In genomic region chr15:78149068-78149804, GRCh38 we compare ENCODE assay signal across 1 cellular context.
TF ChIP-seq lines count a peak whose summit lies in the region.

Gene IDH3A (plus strand): TSS chr15:78149362. CDS start chr15:78149404, 42 bp downstream.

TF ChIP-seq in HEK293, 187 proteins besides CTCF, POLR2A, EP300 and RAD21 (continued from another document):
- TF ChIP-seq ZNF10 (tag by site-specific recombination; IDR thresholded peaks at IDR 0.05) = no peak
- peak; percentile 56; the same call in 1 of the 2 replicates for TF ChIP-seq KLF8 (tag by site-specific recombination; IDR thresholded peaks at IDR 0.05)
- peak; percentile 89 for TF ChIP-seq KLF9 (tag by site-specific recombination; IDR thresholded peaks at IDR 0.05; ENCODE audit: low read depth)
- TF ChIP-seq ZNF350 (tag by site-specific recombination; IDR thresholded peaks at IDR 0.05) = no peak
- TF ChIP-seq ZNF785 (tag by site-specific recombination; IDR thresholded peaks at IDR 0.05) = 0 out of 2 replicates have a peak, but pooled peaks have one; percentile 36
- peak; percentile 42; the same call in 1 of the 2 replicates for TF ChIP-seq ZNF518A (tag by site-specific recombination; conservative IDR thresholded peaks at IDR 0.05; ENCODE audit: low read depth)
- TF ChIP-seq ZNF184 (tag by site-specific recombination; IDR thresholded peaks at IDR 0.05) = peak; percentile 32; the same call in 1 of the 2 replicates
- TF ChIP-seq ZNF404 (tag by site-specific recombination; IDR thresholded peaks at IDR 0.05) = no peak
- TF ChIP-seq ZNF660 (tag by site-specific recombination; IDR thresholded peaks at IDR 0.05) = peak; percentile 44; the same call in 1 of the 2 replicates
- TF ChIP-seq ZXDB (tag by site-specific recombination; IDR thresholded peaks at IDR 0.05) = no peak; the same call in none of the 2 replicates
- peak; percentile 78 for TF ChIP-seq ZNF366 (tag by site-specific recombination; conservative IDR thresholded peaks at IDR 0.05)
- peak; percentile 98 for TF ChIP-seq ZFHX2 (tag by site-specific recombination; conservative IDR thresholded peaks at IDR 0.05)
- no peak for TF ChIP-seq ZNF280D (tag by site-specific recombination; IDR thresholded peaks at IDR 0.05)
- peak; percentile 78; the same call in 1 of the 2 replicates for TF ChIP-seq ZSCAN30 (tag by site-specific recombination; IDR thresholded peaks at IDR 0.05)
- TF ChIP-seq ZNF830 (tag by site-specific recombination; IDR thresholded peaks at IDR 0.05; ENCODE audit: low read depth) = no peak
- TF ChIP-seq GLIS2 (tag by site-specific recombination; IDR thresholded peaks at IDR 0.05) = peak; percentile 32; the same call in 1 of the 2 replicates
- no peak for TF ChIP-seq ZNF639 (tag by site-specific recombination; IDR thresholded peaks at IDR 0.05)
- TF ChIP-seq ZNF175 (tag by site-specific recombination; IDR thresholded peaks at IDR 0.05) = no peak
- peak; percentile 27; the same call in 1 of the 2 replicates for TF ChIP-seq ZBTB8A (tag by site-specific recombination; IDR thresholded peaks at IDR 0.05)
- TF ChIP-seq KLF16 (tag by site-specific recombination; IDR thresholded peaks at IDR 0.05) = 0 out of 2 replicates have a peak, but pooled peaks have one; percentile 11
- TF ChIP-seq ZBTB44 (tag by site-specific recombination; IDR thresholded peaks at IDR 0.05) = 0 out of 2 replicates have a peak, but pooled peaks have one; percentile 5
- TF ChIP-seq ZNF24 (tag by site-specific recombination; IDR thresholded peaks at IDR 0.05) = 0 out of 2 replicates have a peak, but pooled peaks have one; percentile 37
- 0 out of 2 replicates have a peak, but pooled peaks have one; percentile 6 for TF ChIP-seq ZNF558 (tag by site-specific recombination; IDR thresholded peaks at IDR 0.05)
- no peak for TF ChIP-seq ZBTB6 (tag by site-specific recombination; IDR thresholded peaks at IDR 0.05)
- no peak for TF ChIP-seq ZFP69B (tag by site-specific recombination; IDR thresholded peaks at IDR 0.05)
- TF ChIP-seq ZNF76 (tag by site-specific recombination; IDR thresholded peaks at IDR 0.05; ENCODE audit: borderline replicate concordance, low read depth) = 0 out of 2 replicates have a peak, but pooled peaks have one; percentile 40
- TF ChIP-seq PRDM1 (tag by site-specific recombination; IDR thresholded peaks at IDR 0.05) = no peak
- no peak for TF ChIP-seq ZNF704 (tag by site-specific recombination; IDR thresholded peaks at IDR 0.05)
- TF ChIP-seq ZNF473 (tag by site-specific recombination; IDR thresholded peaks at IDR 0.05) = no peak
- TF ChIP-seq PBX3 (CRISPR knock-in tag; IDR thresholded peaks at IDR 0.05) = peak; percentile 84
- TF ChIP-seq ZNF148 (tag by site-specific recombination; IDR thresholded peaks at IDR 0.05; ENCODE audit: borderline replicate concordance) = no peak
- TF ChIP-seq ZBTB26 (tag by site-specific recombination; optimal IDR thresholded peaks at IDR 0.05) = peak; percentile 70
- TF ChIP-seq SP3 (tag by site-specific recombination; IDR thresholded peaks at IDR 0.05) = peak; percentile 86
- TF ChIP-seq GLIS1 (tag by site-specific recombination; IDR thresholded peaks at IDR 0.05) = 0 out of 2 replicates have a peak, but pooled peaks have one; percentile 19
- TF ChIP-seq ZNF600 (tag by site-specific recombination; IDR thresholded peaks at IDR 0.05) = no peak
- TF ChIP-seq ZNF707 (tag by site-specific recombination; IDR thresholded peaks at IDR 0.05) = no peak
- TF ChIP-seq ZNF416 (tag by site-specific recombination; IDR thresholded peaks at IDR 0.05) = no peak
